Comparison of ENCODE assay signal across 8 cellular contexts in the genomic region with DNA sequence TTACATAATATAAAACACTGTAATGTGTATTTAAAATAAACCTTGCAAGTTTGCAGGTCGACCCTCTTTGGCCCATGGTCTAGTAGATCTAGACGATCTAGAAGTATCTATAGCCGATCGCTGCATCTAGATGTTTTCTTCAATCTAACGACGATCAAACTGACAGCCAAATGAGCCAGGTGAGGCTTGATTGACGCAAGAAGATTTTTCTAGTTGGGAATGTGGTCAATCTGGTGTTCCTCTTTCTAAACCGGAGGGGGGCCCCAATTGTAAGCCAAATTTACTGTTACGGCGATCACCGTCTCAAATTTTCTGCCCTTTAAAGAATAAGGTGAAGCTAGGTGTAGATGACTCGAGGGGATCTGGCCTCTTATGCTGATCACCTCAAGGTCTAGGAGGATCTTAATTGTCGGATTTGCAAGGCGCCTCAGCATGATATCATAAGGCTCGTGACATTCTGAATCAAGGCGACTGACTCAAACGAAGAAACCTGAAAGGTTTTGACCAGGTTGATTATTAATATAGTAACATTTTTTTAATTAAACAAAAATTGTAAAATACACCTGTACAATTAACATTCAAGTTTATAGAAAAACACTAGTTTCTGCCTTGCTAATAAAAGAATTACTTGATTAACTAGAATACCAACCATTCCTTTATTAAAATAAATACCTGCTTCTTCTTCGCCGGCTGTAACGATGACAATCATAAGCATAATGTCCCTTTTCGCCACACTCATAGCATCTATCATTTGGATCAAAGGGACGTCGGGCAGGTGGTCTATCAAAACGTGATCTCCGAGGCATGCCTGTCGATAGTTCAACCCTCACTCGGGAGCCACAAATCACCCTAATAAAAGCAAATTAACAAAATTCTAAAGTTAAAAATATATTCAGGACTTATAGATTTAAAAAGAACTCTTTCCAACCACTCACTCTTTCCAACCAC. TPM values are rescaled to one million over a fixed set of nuclear protein-coding genes. Genes with fewer than 3 reads are reported as not detected.
A peak's percentile ranks its signal among the peaks of the same experiment; 100 is the strongest.
DNase-seq lines count a peak whose midpoint lies in the region; ATAC-seq and TF ChIP-seq lines count a peak whose summit lies in the region.

No MANE protein-coding gene starts in this region.

- peaks cover 0 to 2% (median 0%) of the 10 kb centered on the region in 7 donors for H3K9me3 Mint-ChIP-seq in CD4-positive, CD25-positive, alpha-beta regulatory T cell
- H3K9me3 Mint-ChIP-seq in dendritic cell treated with granulocyte-macrophage colony-stimulating factor and Interleukin-4, amounts not matched to agents 40 ng/mL and 50 ng/mL, for 4 days = no peaks in the 10 kb centered on the region
- H3K9me3 Mint-ChIP-seq in nephron progenitor cell = no peaks in the 10 kb centered on the region

- H3K27me3 Mint-ChIP-seq in CD4-positive, CD25-positive, alpha-beta regulatory T cell = peaks cover 9% of the 10 kb centered on the region
- H3K27me3 Mint-ChIP-seq in dendritic cell treated with granulocyte-macrophage colony-stimulating factor and Interleukin-4, amounts not matched to agents 40 ng/mL and 50 ng/mL, for 4 days = no peaks in the 10 kb centered on the region
- H3K27me3 Mint-ChIP-seq in nephron progenitor cell (ENCODE audit: low read depth, poor library complexity) = no peaks in the 10 kb centered on the region

- H3K36me3 ChIP-seq in CD4-positive, CD25-positive, alpha-beta regulatory T cell (ENCODE audit: control insufficient read depth, insufficient read depth, low read length) = peaks cover 56% of the 10 kb centered on the region

- no peaks in the 10 kb centered on the region for H3K9me3 ChIP-seq in CD4-positive, CD25-positive, alpha-beta regulatory T cell (ENCODE audit: control insufficient read depth in 2 of 2, low read length in 2 of 2)

- H3K27me3 ChIP-seq in CD4-positive, CD25-positive, alpha-beta regulatory T cell (ENCODE audit: control insufficient read depth, insufficient read depth, low read length) = no peaks in the 10 kb centered on the region

- DNase-seq in CD4-positive, CD25-positive, alpha-beta regulatory T cell = no peak
- no peak for DNase-seq in LNCaP clone FGC (ENCODE audit: low read depth)
- no peak for DNase-seq in nephron progenitor cell
- no peak for DNase-seq in NCI-H510A treated with DMSO at 0.1 percent for 48 hours (lab: John Stamatoyannopoulos, UW)
- no peak for DNase-seq in stimulated activated naive CD4-positive, alpha-beta T cell treated with Interleukin-2 at 50 U/mL for 16 hours (lab: John Stamatoyannopoulos, UW)
- no peak for DNase-seq in cortex of kidney (lab: John Stamatoyannopoulos, UW)

- peak overlapping the region; percentile 94 for H3K4me3 ChIP-seq in CD4-positive, CD25-positive, alpha-beta regulatory T cell (ENCODE audit: low read depth, low read length)
- peak overlapping the region; percentile 91 for H3K4me3 ChIP-seq in LNCaP clone FGC (ENCODE audit: low read depth, low read length)

- H3K36me3 Mint-ChIP-seq in CD4-positive, CD25-positive, alpha-beta regulatory T cell = peaks cover 63% of the 10 kb centered on the region
- peaks cover 74% of the 10 kb centered on the region for H3K36me3 Mint-ChIP-seq in dendritic cell treated with granulocyte-macrophage colony-stimulating factor and Interleukin-4, amounts not matched to agents 40 ng/mL and 50 ng/mL, for 4 days (ENCODE audit: low read depth)
- peaks cover 65% of the 10 kb centered on the region for H3K36me3 Mint-ChIP-seq in nephron progenitor cell (ENCODE audit: low read depth)

- TF ChIP-seq CTCF in LNCaP clone FGC (IDR thresholded peaks at IDR 0.05; ENCODE audit: control insufficient read depth, extremely low read depth, insufficient read depth) = no peak
- TF ChIP-seq CTCF in nephron progenitor cell (IDR thresholded peaks at IDR 0.05) = no peak

- peaks cover 36 to 80% (median 69%) of the 10 kb centered on the region in 4 donors for H3K4me1 Mint-ChIP-seq in CD4-positive, CD25-positive, alpha-beta regulatory T cell
- H3K4me1 Mint-ChIP-seq in dendritic cell treated with granulocyte-macrophage colony-stimulating factor and Interleukin-4, amounts not matched to agents 40 ng/mL and 50 ng/mL, for 4 days (ENCODE audit: low read depth) = peaks cover 49% of the 10 kb centered on the region
- peaks cover 56% of the 10 kb centered on the region for H3K4me1 Mint-ChIP-seq in nephron progenitor cell

- peak overlapping the region; percentile 99 for H3K4me3 Mint-ChIP-seq in CD4-positive, CD25-positive, alpha-beta regulatory T cell
- H3K4me3 Mint-ChIP-seq in dendritic cell treated with granulocyte-macrophage colony-stimulating factor and Interleukin-4, amounts not matched to agents 40 ng/mL and 50 ng/mL, for 4 days = peak overlapping the region; percentile 94
- H3K4me3 Mint-ChIP-seq in nephron progenitor cell = peak overlapping the region; percentile 99

- peak overlapping the region; percentile 96 to 99 (median 99) for H3K27ac Mint-ChIP-seq in CD4-positive, CD25-positive, alpha-beta regulatory T cell
- H3K27ac Mint-ChIP-seq in dendritic cell treated with granulocyte-macrophage colony-stimulating factor and Interleukin-4, amounts not matched to agents 40 ng/mL and 50 ng/mL, for 4 days = peak overlapping the region; percentile 98
- peak overlapping the region; percentile 93 for H3K27ac Mint-ChIP-seq in nephron progenitor cell

- H3K4me1 ChIP-seq in CD4-positive, CD25-positive, alpha-beta regulatory T cell (ENCODE audit: control insufficient read depth, insufficient read depth, low read length, poor library complexity, severe bottlenecking) = peaks cover 75% of the 10 kb centered on the region

- peak overlapping the region; percentile 98 for H3K27ac ChIP-seq in CD4-positive, CD25-positive, alpha-beta regulatory T cell (ENCODE audit: insufficient read depth, low read length, poor library complexity, severe bottlenecking)

- no peak for ATAC-seq in CD4-positive, CD25-positive, alpha-beta regulatory T cell (ENCODE audit: low read depth in 2 of 2)
- no peak for ATAC-seq in GM18909 (IDR thresholded peaks at IDR 0.05; ENCODE audit: poor library complexity, unreplicated experiment)

- intact Hi-C loops in dendritic cell treated with granulocyte-macrophage colony-stimulating factor and Interleukin-4, amounts not matched to agents 40 ng/mL and 50 ng/mL, for 4 days (cut with micrococcal nuclease) = no loop called here

RNA-seq across cellular contexts. Expression of a gene that starts 2.0 kb away (rescaled TPM):
- total RNA-seq in CD4-positive, CD25-positive, alpha-beta regulatory T cell = 584 TPM
- 100 to 1,000 TPM; 186 to 278 (median 203) TPM for polyA plus RNA-seq in CD4-positive, CD25-positive, alpha-beta regulatory T cell

RNA-seq across cellular contexts. Expression of a gene that starts 28.9 kb away (rescaled TPM):
- 5.1 TPM for total RNA-seq in CD4-positive, CD25-positive, alpha-beta regulatory T cell
- polyA plus RNA-seq in CD4-positive, CD25-positive, alpha-beta regulatory T cell = 10 to 100 TPM; 13.4 to 20.6 (median 15.3) TPM
